Comparison of ENCODE assay signal across 10 cellular contexts in genomic region chr9:123343428-123344272, GRCh38. TPM values are rescaled to one million over a fixed set of nuclear protein-coding genes. Genes with fewer than 3 reads are reported as not detected.
A peak's percentile ranks its signal among the peaks of the same experiment; 100 is the strongest.
DNase-seq lines count a peak whose midpoint lies in the region; ATAC-seq and TF ChIP-seq lines count a peak whose summit lies in the region.
"Had no signal": no experiment of that assay in that cellular context is flagged by ENCODE, and none has a peak within 500 bp of the region (broad histone marks: within the 10 kb centered on the region; RNA-seq: fewer than 3 reads in every experiment).

No MANE protein-coding gene starts in this region.

- H3K4me3 Mint-ChIP-seq in IgD-negative memory B cell, result peak overlapping the region in 3 of 4 donors; percentile 77 to 97 (median 89)
- no peak overlapping the region for H3K4me3 Mint-ChIP-seq in immature natural killer cell

- H3K27me3 Mint-ChIP-seq in IgD-negative memory B cell, result no peaks in the 10 kb centered on the region
- peaks cover 4 to 13% (median 4%) of the 10 kb centered on the region in 3 donors for H3K27me3 Mint-ChIP-seq in immature natural killer cell (ENCODE audit: low read depth in 3 of 3)

- peaks cover 47 to 64% (median 51%) of the 10 kb centered on the region in 3 donors for H3K4me1 Mint-ChIP-seq in IgD-negative memory B cell
- H3K4me1 Mint-ChIP-seq in immature natural killer cell, result peaks cover 18 to 26% of the 10 kb centered on the region in 2 donors

- H3K27ac Mint-ChIP-seq in IgD-negative memory B cell, result peak overlapping the region; percentile 95 to 100 (median 96)
- no peak overlapping the region for H3K27ac Mint-ChIP-seq in immature natural killer cell

- H3K9me3 Mint-ChIP-seq in IgD-negative memory B cell (no peaks in the 10 kb centered on the region), immature natural killer cell (no peaks in the 10 kb centered on the region)

- DNase-seq in germinal center (ENCODE audit: low spot score), result peak; percentile 58
- no peak for DNase-seq in left lobe of liver (ENCODE audit: low spot score)
- no peak for DNase-seq in immature natural killer cell
- DNase-seq in D341Med (ENCODE audit: low spot score), result no peak
- DNase-seq: activated gamma-delta T cell treated with Interleukin-2 at 50 U/mL for 16 hours had no signal

- TF ChIP-seq POLR2A in GM10847 (IDR thresholded peaks at IDR 0.05; ENCODE audit: extremely low read depth, insufficient read length), result peak; percentile 15

- ATAC-seq in GM21515 (IDR thresholded peaks at IDR 0.05; ENCODE audit: unreplicated experiment) (peak; percentile 34), left lobe of liver (no peak), HG03097 (IDR thresholded peaks at IDR 0.05; ENCODE audit: low FRiP score, unreplicated experiment) (no peak)

- H3K36me3 Mint-ChIP-seq in IgD-negative memory B cell (no peaks in the 10 kb centered on the region), immature natural killer cell (no peaks in the 10 kb centered on the region)

RNA-seq across cellular contexts. Expression of gene CRB2, which starts 12.3 kb away (rescaled TPM):
- polyA plus RNA-seq in IgD-negative memory B cell (not detected), immature natural killer cell (under 1 TPM in 1 of 3 donors, not detected in 2; 0.04 TPM)
- total RNA-seq in left lobe of liver, result not detected
- total RNA-seq: T-helper 1 cell treated with Interleukin-12 subunit alpha and Interleukin-12 subunit beta and Interleukin-4 antibody, amounts not matched to agents 30 ng/mL and 1 ng/mL, for 36 hours had no signal

Comparison
In these comparisons a context has a peak if more than half of its experiments do, and no peak if none do; other contexts are left out.
1. H3K27ac Mint-ChIP-seq: peak in IgD-negative memory B cell (3 of 3); none in immature natural killer cell (0 of 6).
2. H3K4me3 Mint-ChIP-seq: peak in IgD-negative memory B cell (3 of 4); none in immature natural killer cell (0 of 5).